Comparison of ENCODE assay signal across 1 cellular context in the genomic region with DNA sequence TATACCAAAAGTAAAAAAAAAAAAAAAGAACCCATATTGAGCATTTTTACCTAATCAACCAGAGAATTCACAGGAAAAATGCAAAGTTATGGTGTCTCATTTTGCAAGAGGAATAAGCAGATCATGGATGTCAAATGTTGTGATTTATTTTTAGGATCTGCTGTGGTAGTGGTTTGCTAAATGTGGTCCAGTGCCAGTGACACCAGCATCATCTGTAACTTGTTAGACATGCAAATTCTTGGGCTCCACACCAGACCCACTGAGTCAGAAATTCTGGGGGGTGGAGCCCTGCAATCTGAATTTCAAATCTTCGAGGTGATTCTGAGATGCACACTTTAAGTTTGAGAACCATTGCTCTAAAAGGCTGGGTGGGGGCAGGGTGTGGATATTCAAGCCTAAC.
TF ChIP-seq lines count a peak whose summit lies in the region.

No MANE protein-coding gene starts in this region.

TF ChIP-seq in IMR-90, 13 proteins besides CTCF, POLR2A, EP300 and RAD21 (continued from another document):
- TF ChIP-seq, protein P1, sequence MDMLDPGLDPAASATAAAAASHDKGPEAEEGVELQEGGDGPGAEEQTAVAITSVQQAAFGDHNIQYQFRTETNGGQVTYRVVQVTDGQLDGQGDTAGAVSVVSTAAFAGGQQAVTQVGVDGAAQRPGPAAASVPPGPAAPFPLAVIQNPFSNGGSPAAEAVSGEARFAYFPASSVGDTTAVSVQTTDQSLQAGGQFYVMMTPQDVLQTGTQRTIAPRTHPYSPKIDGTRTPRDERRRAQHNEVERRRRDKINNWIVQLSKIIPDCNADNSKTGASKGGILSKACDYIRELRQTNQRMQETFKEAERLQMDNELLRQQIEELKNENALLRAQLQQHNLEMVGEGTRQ (IDR thresholded peaks at IDR 0.05; ENCODE audit: low read depth, low read length) = no peak
- TF ChIP-seq MXI1 (IDR thresholded peaks at IDR 0.05; ENCODE audit: borderline replicate concordance, low read depth, low read length) (no peak), RCOR1 (IDR thresholded peaks at IDR 0.05; ENCODE audit: insufficient replicate concordance, low read length) (no peak), SMC3 (IDR thresholded peaks at IDR 0.05; ENCODE audit: low read depth, low read length) (no peak), MAFK (IDR thresholded peaks at IDR 0.05; ENCODE audit: low read depth, low read length) (no peak)
